In the genomic region with DNA sequence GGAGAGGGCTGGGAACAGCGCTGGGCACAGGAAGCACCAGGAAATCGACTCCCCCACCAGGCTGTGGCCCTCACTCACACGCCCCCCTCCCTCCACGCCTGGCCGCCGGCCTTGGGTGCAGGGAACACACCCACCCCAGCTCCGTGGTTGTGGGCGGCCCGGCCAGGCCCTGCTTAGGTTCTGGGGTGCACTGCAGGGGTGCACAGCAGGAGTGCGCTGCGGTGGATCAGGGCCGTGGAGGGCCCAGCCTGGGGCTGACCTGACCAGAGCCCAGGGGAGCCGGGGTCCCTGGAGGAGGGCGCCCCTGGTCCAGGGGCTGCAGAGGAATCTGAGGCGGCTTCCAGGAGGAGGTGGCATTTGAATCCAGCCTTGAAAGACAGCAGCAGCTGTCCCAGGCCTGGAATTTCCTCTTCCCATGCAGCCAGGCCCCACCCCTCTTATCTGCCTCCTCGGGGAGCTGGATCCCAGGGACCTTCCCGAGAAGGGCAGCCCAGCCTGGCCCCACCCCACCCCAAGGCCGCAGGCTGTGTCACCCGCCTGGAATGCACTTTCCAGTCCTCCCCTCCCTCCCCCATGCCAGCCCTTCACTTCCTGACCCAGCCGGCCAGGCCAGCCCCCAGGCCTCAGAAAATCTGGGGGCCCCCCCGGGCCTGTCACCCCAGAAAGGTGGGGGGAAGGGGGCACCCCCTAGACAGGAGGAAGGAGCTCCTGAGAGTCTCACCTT, we compare ENCODE assay signal across 1 cellular context.
TF ChIP-seq lines count a peak whose summit lies in the region.

No MANE protein-coding gene starts in this region.

TF ChIP-seq in HepG2, 621 proteins besides CTCF, POLR2A, EP300 and RAD21 (continued from another document):
- TF ChIP-seq, protein P1, sequence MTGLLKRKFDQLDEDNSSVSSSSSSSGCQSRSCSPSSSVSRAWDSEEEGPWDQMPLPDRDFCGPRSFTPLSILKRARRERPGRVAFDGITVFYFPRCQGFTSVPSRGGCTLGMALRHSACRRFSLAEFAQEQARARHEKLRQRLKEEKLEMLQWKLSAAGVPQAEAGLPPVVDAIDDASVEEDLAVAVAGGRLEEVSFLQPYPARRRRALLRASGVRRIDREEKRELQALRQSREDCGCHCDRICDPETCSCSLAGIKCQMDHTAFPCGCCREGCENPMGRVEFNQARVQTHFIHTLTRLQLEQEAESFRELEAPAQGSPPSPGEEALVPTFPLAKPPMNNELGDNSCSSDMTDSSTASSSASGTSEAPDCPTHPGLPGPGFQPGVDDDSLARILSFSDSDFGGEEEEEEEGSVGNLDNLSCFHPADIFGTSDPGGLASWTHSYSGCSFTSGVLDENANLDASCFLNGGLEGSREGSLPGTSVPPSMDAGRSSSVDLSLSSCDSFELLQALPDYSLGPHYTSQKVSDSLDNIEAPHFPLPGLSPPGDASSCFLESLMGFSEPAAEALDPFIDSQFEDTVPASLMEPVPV (CRISPR knock-in tag; IDR thresholded peaks at IDR 0.05): no peak
- TF ChIP-seq FIP1L1 (IDR thresholded peaks at IDR 0.05; ENCODE audit: borderline replicate concordance, insufficient read depth, low read depth, low read length) (no peak), SRSF9 (IDR thresholded peaks at IDR 0.05; ENCODE audit: borderline replicate concordance, insufficient read depth, low read depth, low read length, poor library complexity, severe bottlenecking) (no peak), ZNF713 (CRISPR knock-in tag; IDR thresholded peaks at IDR 0.05) (no peak), SMC3 (IDR thresholded peaks at IDR 0.05; ENCODE audit: low read length) (no peak), ASH2L (IDR thresholded peaks at IDR 0.05; ENCODE audit: insufficient read length, low read depth, low read length) (no peak), ZNF747 (CRISPR knock-in tag; IDR thresholded peaks at IDR 0.05; ENCODE audit: borderline replicate concordance) (peak; percentile 25; the same call in 1 of the 2 replicates), ZNF337 (CRISPR knock-in tag; IDR thresholded peaks at IDR 0.05; ENCODE audit: borderline replicate concordance, low read depth) (no peak), RARA (CRISPR knock-in tag; IDR thresholded peaks at IDR 0.05) (no peak), TBX2 (CRISPR knock-in tag; IDR thresholded peaks at IDR 0.05; ENCODE audit: borderline replicate concordance) (peak; percentile 61; the same call in 1 of the 2 replicates), CC2D1A (CRISPR knock-in tag; IDR thresholded peaks at IDR 0.05) (no peak), WIZ (CRISPR knock-in tag; IDR thresholded peaks at IDR 0.05) (no peak), BRD4 (CRISPR knock-in tag; IDR thresholded peaks at IDR 0.05) (no peak), ATRX (CRISPR knock-in tag; IDR thresholded peaks at IDR 0.05; ENCODE audit: borderline replicate concordance) (no peak), KDM1A (CRISPR knock-in tag; IDR thresholded peaks at IDR 0.05) (no peak), GTF2F1 (IDR thresholded peaks at IDR 0.05; ENCODE audit: low read length) (no peak), ZNF432 (CRISPR knock-in tag; IDR thresholded peaks at IDR 0.05; ENCODE audit: borderline replicate concordance) (no peak), SOX13 (IDR thresholded peaks at IDR 0.05) (no peak), SOX13 (CRISPR knock-in tag; conservative IDR thresholded peaks at IDR 0.05 in 1 of 2, IDR thresholded peaks at IDR 0.05 in 1 of 2) (0 out of 4 replicates have a peak, but pooled peaks of 1 of the 2 experiments have one; percentile 49), ELF3 (CRISPR knock-in tag; IDR thresholded peaks at IDR 0.05) (no peak), ZNF367 (CRISPR knock-in tag; IDR thresholded peaks at IDR 0.05; ENCODE audit: borderline replicate concordance) (no peak), ZNF605 (CRISPR knock-in tag; IDR thresholded peaks at IDR 0.05) (no peak), ZNF24 (IDR thresholded peaks at IDR 0.05) (no peak), KLF9 (CRISPR knock-in tag; IDR thresholded peaks at IDR 0.05; ENCODE audit: low read depth) (no peak), KAT2B (IDR thresholded peaks at IDR 0.05; ENCODE audit: borderline replicate concordance, low read depth, low read length) (no peak), SOX5 (CRISPR knock-in tag; IDR thresholded peaks at IDR 0.05; ENCODE audit: borderline replicate concordance) (peak; percentile 6; the same call in 1 of the 2 replicates)
- TF ChIP-seq, protein P2, sequence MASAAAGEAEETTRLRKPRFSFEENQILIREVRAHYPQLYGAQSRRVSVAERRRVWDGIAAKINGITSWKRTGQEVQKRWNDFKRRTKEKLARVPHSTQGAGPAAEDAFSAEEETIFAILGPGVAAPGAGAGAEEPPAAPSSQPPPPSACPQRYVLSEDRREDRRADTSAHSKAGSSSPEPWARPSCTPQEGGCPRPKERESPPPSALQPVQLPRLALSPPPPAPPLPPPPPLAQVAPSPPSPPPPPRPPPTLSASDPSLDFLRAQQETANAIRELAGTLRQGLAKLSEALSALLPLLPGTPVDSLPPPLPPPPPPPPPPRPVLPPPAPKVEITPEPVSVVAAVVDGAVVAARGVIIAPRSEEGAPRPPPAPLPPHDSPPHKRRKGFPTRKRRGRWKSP (CRISPR knock-in tag; IDR thresholded peaks at IDR 0.05): no peak
- TF ChIP-seq, protein P3, sequence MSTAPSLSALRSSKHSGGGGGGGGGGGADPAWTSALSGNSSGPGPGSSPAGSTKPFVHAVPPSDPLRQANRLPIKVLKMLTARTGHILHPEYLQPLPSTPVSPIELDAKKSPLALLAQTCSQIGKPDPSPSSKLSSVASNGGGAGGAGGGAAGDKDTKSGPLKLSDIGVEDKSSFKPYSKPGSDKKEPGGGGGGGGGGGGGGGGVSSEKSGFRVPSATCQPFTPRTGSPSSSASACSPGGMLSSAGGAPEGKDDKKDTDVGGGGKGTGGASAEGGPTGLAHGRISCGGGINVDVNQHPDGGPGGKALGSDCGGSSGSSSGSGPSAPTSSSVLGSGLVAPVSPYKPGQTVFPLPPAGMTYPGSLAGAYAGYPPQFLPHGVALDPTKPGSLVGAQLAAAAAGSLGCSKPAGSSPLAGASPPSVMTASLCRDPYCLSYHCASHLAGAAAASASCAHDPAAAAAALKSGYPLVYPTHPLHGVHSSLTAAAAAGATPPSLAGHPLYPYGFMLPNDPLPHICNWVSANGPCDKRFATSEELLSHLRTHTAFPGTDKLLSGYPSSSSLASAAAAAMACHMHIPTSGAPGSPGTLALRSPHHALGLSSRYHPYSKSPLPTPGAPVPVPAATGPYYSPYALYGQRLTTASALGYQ (CRISPR knock-in tag; IDR thresholded peaks at IDR 0.05): no peak
- TF ChIP-seq, protein P4, sequence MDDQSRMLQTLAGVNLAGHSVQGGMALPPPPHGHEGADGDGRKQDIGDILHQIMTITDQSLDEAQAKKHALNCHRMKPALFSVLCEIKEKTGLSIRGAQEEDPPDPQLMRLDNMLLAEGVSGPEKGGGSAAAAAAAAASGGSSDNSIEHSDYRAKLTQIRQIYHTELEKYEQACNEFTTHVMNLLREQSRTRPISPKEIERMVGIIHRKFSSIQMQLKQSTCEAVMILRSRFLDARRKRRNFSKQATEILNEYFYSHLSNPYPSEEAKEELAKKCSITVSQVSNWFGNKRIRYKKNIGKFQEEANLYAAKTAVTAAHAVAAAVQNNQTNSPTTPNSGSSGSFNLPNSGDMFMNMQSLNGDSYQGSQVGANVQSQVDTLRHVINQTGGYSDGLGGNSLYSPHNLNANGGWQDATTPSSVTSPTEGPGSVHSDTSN (CRISPR knock-in tag; IDR thresholded peaks at IDR 0.05; ENCODE audit: borderline replicate concordance): no peak
